ENCODE assay signal across 3 cellular contexts in the genomic region with DNA sequence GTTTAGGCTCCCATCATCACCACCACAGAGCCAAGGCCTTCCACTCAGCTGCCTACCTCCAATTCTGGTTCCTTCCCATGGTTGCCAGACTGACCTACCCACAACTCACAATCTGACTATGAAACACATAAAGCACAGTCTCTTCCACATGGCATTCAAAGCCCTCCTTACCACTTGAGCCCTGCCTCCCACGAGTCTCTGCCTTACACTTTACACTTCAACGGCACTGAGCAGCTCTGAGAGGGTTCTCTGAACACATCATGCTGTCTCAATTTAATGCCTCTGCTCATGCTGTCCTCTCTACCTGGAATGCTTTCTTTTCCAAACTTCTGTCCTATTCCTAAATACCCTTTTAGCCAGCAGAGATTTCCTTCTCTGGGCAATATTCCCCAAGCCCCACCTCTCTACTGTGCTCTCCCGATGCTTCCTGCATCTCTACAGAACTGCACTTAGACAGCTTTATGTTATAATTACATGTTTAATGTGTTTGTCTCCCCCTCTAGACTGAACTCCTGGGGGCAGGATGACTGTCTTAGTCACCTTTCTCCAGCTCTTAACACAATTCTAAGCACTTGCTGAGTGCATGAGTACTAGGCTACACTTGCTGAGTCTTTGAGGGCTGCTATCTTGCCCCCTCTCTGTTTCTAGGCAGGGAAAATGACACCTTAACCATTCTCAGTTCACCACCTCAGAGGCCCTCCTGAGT.
TF ChIP-seq lines count a peak whose summit lies in the region.

No MANE protein-coding gene starts in this region.

TF ChIP-seq in SK-N-SH, 30 proteins besides CTCF, POLR2A, EP300 and RAD21:
- TF ChIP-seq GATA2 (CRISPR knock-in tag; IDR thresholded peaks at IDR 0.05) (no peak), TEAD4 (IDR thresholded peaks at IDR 0.05; ENCODE audit: borderline replicate concordance, insufficient read depth) (no peak), POLR2AphosphoS5 (IDR thresholded peaks at IDR 0.05; ENCODE audit: low read depth, low read length) (no peak), SIN3A (IDR thresholded peaks at IDR 0.05; ENCODE audit: borderline replicate concordance, low read depth, low read length) (no peak), NRF1 (IDR thresholded peaks at IDR 0.05; ENCODE audit: low read depth, low read length) (no peak), FOXJ3 (CRISPR knock-in tag; IDR thresholded peaks at IDR 0.05) (no peak)
- TF ChIP-seq, protein P1, sequence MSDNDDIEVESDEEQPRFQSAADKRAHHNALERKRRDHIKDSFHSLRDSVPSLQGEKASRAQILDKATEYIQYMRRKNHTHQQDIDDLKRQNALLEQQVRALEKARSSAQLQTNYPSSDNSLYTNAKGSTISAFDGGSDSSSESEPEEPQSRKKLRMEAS (IDR thresholded peaks at IDR 0.05; ENCODE audit: low read depth), result no peak
- TF ChIP-seq, protein P2, sequence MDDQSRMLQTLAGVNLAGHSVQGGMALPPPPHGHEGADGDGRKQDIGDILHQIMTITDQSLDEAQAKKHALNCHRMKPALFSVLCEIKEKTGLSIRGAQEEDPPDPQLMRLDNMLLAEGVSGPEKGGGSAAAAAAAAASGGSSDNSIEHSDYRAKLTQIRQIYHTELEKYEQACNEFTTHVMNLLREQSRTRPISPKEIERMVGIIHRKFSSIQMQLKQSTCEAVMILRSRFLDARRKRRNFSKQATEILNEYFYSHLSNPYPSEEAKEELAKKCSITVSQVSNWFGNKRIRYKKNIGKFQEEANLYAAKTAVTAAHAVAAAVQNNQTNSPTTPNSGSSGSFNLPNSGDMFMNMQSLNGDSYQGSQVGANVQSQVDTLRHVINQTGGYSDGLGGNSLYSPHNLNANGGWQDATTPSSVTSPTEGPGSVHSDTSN (IDR thresholded peaks at IDR 0.05), result no peak
- TF ChIP-seq, protein P3, sequence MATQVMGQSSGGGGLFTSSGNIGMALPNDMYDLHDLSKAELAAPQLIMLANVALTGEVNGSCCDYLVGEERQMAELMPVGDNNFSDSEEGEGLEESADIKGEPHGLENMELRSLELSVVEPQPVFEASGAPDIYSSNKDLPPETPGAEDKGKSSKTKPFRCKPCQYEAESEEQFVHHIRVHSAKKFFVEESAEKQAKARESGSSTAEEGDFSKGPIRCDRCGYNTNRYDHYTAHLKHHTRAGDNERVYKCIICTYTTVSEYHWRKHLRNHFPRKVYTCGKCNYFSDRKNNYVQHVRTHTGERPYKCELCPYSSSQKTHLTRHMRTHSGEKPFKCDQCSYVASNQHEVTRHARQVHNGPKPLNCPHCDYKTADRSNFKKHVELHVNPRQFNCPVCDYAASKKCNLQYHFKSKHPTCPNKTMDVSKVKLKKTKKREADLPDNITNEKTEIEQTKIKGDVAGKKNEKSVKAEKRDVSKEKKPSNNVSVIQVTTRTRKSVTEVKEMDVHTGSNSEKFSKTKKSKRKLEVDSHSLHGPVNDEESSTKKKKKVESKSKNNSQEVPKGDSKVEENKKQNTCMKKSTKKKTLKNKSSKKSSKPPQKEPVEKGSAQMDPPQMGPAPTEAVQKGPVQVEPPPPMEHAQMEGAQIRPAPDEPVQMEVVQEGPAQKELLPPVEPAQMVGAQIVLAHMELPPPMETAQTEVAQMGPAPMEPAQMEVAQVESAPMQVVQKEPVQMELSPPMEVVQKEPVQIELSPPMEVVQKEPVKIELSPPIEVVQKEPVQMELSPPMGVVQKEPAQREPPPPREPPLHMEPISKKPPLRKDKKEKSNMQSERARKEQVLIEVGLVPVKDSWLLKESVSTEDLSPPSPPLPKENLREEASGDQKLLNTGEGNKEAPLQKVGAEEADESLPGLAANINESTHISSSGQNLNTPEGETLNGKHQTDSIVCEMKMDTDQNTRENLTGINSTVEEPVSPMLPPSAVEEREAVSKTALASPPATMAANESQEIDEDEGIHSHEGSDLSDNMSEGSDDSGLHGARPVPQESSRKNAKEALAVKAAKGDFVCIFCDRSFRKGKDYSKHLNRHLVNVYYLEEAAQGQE (IDR thresholded peaks at IDR 0.05; ENCODE audit: low read depth, low read length), result no peak

TF ChIP-seq in SK-N-SH treated with all-trans-retinoic acid at 6 μM for 48 hours, 23 proteins besides CTCF, POLR2A, EP300 and RAD21 (continues in another document):
- TF ChIP-seq CSDC2 (CRISPR knock-in tag; IDR thresholded peaks at IDR 0.05) (no peak), ZNF8 (CRISPR knock-in tag; IDR thresholded peaks at IDR 0.05) (no peak), BACH2 (CRISPR knock-in tag; IDR thresholded peaks at IDR 0.05; ENCODE audit: borderline replicate concordance) (no peak), ESRRG (CRISPR knock-in tag; IDR thresholded peaks at IDR 0.05) (no peak), RARB (CRISPR knock-in tag; IDR thresholded peaks at IDR 0.05) (no peak), ZFP30 (CRISPR knock-in tag; IDR thresholded peaks at IDR 0.05) (no peak), ZC3H10 (CRISPR knock-in tag; IDR thresholded peaks at IDR 0.05) (no peak)
- TF ChIP-seq, protein P4, sequence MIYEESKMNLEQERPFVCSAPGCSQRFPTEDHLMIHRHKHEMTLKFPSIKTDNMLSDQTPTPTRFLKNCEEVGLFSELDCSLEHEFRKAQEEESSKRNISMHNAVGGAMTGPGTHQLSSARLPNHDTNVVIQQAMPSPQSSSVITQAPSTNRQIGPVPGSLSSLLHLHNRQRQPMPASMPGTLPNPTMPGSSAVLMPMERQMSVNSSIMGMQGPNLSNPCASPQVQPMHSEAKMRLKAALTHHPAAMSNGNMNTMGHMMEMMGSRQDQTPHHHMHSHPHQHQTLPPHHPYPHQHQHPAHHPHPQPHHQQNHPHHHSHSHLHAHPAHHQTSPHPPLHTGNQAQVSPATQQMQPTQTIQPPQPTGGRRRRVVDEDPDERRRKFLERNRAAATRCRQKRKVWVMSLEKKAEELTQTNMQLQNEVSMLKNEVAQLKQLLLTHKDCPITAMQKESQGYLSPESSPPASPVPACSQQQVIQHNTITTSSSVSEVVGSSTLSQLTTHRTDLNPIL (CRISPR knock-in tag; IDR thresholded peaks at IDR 0.05; ENCODE audit: low read depth), result no peak
- TF ChIP-seq, protein P5, sequence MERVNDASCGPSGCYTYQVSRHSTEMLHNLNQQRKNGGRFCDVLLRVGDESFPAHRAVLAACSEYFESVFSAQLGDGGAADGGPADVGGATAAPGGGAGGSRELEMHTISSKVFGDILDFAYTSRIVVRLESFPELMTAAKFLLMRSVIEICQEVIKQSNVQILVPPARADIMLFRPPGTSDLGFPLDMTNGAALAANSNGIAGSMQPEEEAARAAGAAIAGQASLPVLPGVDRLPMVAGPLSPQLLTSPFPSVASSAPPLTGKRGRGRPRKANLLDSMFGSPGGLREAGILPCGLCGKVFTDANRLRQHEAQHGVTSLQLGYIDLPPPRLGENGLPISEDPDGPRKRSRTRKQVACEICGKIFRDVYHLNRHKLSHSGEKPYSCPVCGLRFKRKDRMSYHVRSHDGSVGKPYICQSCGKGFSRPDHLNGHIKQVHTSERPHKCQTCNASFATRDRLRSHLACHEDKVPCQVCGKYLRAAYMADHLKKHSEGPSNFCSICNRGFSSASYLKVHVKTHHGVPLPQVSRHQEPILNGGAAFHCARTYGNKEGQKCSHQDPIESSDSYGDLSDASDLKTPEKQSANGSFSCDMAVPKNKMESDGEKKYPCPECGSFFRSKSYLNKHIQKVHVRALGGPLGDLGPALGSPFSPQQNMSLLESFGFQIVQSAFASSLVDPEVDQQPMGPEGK (CRISPR knock-in tag; IDR thresholded peaks at IDR 0.05; ENCODE audit: borderline replicate concordance), result no peak
- TF ChIP-seq, protein P6, sequence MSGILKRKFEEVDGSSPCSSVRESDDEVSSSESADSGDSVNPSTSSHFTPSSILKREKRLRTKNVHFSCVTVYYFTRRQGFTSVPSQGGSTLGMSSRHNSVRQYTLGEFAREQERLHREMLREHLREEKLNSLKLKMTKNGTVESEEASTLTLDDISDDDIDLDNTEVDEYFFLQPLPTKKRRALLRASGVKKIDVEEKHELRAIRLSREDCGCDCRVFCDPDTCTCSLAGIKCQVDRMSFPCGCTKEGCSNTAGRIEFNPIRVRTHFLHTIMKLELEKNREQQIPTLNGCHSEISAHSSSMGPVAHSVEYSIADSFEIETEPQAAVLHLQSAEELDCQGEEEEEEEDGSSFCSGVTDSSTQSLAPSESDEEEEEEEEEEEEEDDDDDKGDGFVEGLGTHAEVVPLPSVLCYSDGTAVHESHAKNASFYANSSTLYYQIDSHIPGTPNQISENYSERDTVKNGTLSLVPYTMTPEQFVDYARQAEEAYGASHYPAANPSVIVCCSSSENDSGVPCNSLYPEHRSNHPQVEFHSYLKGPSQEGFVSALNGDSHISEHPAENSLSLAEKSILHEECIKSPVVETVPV (CRISPR knock-in tag; IDR thresholded peaks at IDR 0.05), result no peak

TF ChIP-seq in IMR-90, 13 proteins besides CTCF, POLR2A, EP300 and RAD21:
- TF ChIP-seq MXI1 (IDR thresholded peaks at IDR 0.05; ENCODE audit: borderline replicate concordance, low read depth, low read length), result no peak
- no peak for TF ChIP-seq RCOR1 (IDR thresholded peaks at IDR 0.05; ENCODE audit: insufficient replicate concordance, low read length)
- no peak for TF ChIP-seq SMC3 (IDR thresholded peaks at IDR 0.05; ENCODE audit: low read depth, low read length)
- no peak for TF ChIP-seq FOS (IDR thresholded peaks at IDR 0.05; ENCODE audit: low read depth, low read length)
- TF ChIP-seq, protein P7, sequence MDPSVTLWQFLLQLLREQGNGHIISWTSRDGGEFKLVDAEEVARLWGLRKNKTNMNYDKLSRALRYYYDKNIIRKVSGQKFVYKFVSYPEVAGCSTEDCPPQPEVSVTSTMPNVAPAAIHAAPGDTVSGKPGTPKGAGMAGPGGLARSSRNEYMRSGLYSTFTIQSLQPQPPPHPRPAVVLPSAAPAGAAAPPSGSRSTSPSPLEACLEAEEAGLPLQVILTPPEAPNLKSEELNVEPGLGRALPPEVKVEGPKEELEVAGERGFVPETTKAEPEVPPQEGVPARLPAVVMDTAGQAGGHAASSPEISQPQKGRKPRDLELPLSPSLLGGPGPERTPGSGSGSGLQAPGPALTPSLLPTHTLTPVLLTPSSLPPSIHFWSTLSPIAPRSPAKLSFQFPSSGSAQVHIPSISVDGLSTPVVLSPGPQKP (IDR thresholded peaks at IDR 0.05; ENCODE audit: borderline replicate concordance, low read depth, low read length), result no peak
- no peak for TF ChIP-seq CEBPB (IDR thresholded peaks at IDR 0.05; ENCODE audit: low read depth, low read length)
- TF ChIP-seq MAFK (IDR thresholded peaks at IDR 0.05; ENCODE audit: low read depth, low read length), result no peak
